In the genomic region with DNA sequence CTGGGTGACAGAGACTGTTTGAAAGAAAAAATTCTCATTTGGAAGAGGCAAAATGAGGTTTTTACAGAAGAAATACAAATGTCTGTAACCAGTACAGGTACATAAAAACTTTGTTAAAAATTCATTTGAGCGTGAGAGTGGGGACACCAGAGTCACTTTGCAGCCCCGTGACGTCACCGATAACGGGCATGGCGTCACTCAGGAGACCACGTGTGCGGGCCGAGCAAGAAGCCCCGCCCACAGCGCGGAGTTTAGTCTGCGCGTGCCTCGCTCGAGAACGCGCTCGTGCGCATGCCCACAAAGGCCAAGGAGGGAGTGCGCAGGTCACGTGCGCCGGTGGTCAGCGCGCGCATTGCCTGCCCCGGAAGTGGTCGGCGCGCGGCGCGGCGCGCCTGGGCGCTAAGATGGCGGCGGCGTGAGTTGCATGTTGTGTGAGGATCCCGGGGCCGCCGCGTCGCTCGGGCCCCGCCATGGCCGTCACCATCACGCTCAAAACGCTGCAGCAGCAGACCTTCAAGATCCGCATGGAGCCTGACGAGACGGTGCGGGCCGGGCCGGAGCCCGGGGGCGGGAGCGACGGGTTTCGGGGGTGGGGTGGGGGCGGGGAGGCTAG, we compare ENCODE assay signal across 1 cellular context.
TF ChIP-seq lines count a peak whose summit lies in the region.

A gene (plus strand): TSS at position 384 of the 613 bp plus-strand sequence. CDS start 87 bp downstream, at position 471.

TF ChIP-seq in WTC11, 78 proteins besides CTCF, POLR2A, EP300 and RAD21 (continued from another document and continues in another):
- TF ChIP-seq, protein P1, sequence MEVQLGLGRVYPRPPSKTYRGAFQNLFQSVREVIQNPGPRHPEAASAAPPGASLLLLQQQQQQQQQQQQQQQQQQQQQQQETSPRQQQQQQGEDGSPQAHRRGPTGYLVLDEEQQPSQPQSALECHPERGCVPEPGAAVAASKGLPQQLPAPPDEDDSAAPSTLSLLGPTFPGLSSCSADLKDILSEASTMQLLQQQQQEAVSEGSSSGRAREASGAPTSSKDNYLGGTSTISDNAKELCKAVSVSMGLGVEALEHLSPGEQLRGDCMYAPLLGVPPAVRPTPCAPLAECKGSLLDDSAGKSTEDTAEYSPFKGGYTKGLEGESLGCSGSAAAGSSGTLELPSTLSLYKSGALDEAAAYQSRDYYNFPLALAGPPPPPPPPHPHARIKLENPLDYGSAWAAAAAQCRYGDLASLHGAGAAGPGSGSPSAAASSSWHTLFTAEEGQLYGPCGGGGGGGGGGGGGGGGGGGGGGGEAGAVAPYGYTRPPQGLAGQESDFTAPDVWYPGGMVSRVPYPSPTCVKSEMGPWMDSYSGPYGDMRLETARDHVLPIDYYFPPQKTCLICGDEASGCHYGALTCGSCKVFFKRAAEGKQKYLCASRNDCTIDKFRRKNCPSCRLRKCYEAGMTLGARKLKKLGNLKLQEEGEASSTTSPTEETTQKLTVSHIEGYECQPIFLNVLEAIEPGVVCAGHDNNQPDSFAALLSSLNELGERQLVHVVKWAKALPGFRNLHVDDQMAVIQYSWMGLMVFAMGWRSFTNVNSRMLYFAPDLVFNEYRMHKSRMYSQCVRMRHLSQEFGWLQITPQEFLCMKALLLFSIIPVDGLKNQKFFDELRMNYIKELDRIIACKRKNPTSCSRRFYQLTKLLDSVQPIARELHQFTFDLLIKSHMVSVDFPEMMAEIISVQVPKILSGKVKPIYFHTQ (CRISPR knock-in tag; IDR thresholded peaks at IDR 0.05) = peak; percentile 96
- TF ChIP-seq ZBTB21 (CRISPR knock-in tag; IDR thresholded peaks at IDR 0.05; ENCODE audit: borderline replicate concordance) (peak; percentile 100), NR2C2 (CRISPR knock-in tag; IDR thresholded peaks at IDR 0.05) (peak; percentile 95), GABPB1 (CRISPR knock-in tag; IDR thresholded peaks at IDR 0.05) (peak; percentile 93), PRRX2 (CRISPR knock-in tag; IDR thresholded peaks at IDR 0.05) (peak; percentile 96), ZNF138 (CRISPR knock-in tag; conservative IDR thresholded peaks at IDR 0.05) (no peak), GRHL2 (CRISPR knock-in tag; IDR thresholded peaks at IDR 0.05; ENCODE audit: insufficient replicate concordance, severe bottlenecking) (no peak), ZNF121 (CRISPR knock-in tag; IDR thresholded peaks at IDR 0.05) (no peak), GTF2I (CRISPR knock-in tag; conservative IDR thresholded peaks at IDR 0.05) (no peak), ZNF263 (CRISPR knock-in tag; IDR thresholded peaks at IDR 0.05; ENCODE audit: low read depth) (no peak), ETV6 (CRISPR knock-in tag; IDR thresholded peaks at IDR 0.05) (peak; percentile 85), TEAD1 (CRISPR knock-in tag; IDR thresholded peaks at IDR 0.05) (peak; percentile 20; the same call in 1 of the 2 replicates), NFE2L1 (CRISPR knock-in tag; IDR thresholded peaks at IDR 0.05) (peak; percentile 92), TP53 (CRISPR knock-in tag; IDR thresholded peaks at IDR 0.05) (no peak), IRF2 (CRISPR knock-in tag; IDR thresholded peaks at IDR 0.05; ENCODE audit: borderline replicate concordance, low read depth) (no peak), ZNF671 (CRISPR knock-in tag; IDR thresholded peaks at IDR 0.05) (peak; percentile 97), RELA (CRISPR knock-in tag; IDR thresholded peaks at IDR 0.05; ENCODE audit: borderline replicate concordance) (no peak), MXD4 (CRISPR knock-in tag; IDR thresholded peaks at IDR 0.05; ENCODE audit: borderline replicate concordance) (no peak), ATF1 (CRISPR knock-in tag; IDR thresholded peaks at IDR 0.05) (no peak)
- TF ChIP-seq, protein P2, sequence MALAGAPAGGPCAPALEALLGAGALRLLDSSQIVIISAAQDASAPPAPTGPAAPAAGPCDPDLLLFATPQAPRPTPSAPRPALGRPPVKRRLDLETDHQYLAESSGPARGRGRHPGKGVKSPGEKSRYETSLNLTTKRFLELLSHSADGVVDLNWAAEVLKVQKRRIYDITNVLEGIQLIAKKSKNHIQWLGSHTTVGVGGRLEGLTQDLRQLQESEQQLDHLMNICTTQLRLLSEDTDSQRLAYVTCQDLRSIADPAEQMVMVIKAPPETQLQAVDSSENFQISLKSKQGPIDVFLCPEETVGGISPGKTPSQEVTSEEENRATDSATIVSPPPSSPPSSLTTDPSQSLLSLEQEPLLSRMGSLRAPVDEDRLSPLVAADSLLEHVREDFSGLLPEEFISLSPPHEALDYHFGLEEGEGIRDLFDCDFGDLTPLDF (CRISPR knock-in tag; IDR thresholded peaks at IDR 0.05) = peak; percentile 53; the same call in 1 of the 2 replicates
- TF ChIP-seq, protein P3, sequence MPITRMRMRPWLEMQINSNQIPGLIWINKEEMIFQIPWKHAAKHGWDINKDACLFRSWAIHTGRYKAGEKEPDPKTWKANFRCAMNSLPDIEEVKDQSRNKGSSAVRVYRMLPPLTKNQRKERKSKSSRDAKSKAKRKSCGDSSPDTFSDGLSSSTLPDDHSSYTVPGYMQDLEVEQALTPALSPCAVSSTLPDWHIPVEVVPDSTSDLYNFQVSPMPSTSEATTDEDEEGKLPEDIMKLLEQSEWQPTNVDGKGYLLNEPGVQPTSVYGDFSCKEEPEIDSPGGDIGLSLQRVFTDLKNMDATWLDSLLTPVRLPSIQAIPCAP (CRISPR knock-in tag; IDR thresholded peaks at IDR 0.05) = peak; percentile 78
- TF ChIP-seq, protein P4, sequence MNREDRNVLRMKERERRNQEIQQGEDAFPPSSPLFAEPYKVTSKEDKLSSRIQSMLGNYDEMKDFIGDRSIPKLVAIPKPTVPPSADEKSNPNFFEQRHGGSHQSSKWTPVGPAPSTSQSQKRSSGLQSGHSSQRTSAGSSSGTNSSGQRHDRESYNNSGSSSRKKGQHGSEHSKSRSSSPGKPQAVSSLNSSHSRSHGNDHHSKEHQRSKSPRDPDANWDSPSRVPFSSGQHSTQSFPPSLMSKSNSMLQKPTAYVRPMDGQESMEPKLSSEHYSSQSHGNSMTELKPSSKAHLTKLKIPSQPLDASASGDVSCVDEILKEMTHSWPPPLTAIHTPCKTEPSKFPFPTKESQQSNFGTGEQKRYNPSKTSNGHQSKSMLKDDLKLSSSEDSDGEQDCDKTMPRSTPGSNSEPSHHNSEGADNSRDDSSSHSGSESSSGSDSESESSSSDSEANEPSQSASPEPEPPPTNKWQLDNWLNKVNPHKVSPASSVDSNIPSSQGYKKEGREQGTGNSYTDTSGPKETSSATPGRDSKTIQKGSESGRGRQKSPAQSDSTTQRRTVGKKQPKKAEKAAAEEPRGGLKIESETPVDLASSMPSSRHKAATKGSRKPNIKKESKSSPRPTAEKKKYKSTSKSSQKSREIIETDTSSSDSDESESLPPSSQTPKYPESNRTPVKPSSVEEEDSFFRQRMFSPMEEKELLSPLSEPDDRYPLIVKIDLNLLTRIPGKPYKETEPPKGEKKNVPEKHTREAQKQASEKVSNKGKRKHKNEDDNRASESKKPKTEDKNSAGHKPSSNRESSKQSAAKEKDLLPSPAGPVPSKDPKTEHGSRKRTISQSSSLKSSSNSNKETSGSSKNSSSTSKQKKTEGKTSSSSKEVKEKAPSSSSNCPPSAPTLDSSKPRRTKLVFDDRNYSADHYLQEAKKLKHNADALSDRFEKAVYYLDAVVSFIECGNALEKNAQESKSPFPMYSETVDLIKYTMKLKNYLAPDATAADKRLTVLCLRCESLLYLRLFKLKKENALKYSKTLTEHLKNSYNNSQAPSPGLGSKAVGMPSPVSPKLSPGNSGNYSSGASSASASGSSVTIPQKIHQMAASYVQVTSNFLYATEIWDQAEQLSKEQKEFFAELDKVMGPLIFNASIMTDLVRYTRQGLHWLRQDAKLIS (CRISPR knock-in tag; IDR thresholded peaks at IDR 0.05; ENCODE audit: borderline replicate concordance) = no peak
- TF ChIP-seq, protein P5, sequence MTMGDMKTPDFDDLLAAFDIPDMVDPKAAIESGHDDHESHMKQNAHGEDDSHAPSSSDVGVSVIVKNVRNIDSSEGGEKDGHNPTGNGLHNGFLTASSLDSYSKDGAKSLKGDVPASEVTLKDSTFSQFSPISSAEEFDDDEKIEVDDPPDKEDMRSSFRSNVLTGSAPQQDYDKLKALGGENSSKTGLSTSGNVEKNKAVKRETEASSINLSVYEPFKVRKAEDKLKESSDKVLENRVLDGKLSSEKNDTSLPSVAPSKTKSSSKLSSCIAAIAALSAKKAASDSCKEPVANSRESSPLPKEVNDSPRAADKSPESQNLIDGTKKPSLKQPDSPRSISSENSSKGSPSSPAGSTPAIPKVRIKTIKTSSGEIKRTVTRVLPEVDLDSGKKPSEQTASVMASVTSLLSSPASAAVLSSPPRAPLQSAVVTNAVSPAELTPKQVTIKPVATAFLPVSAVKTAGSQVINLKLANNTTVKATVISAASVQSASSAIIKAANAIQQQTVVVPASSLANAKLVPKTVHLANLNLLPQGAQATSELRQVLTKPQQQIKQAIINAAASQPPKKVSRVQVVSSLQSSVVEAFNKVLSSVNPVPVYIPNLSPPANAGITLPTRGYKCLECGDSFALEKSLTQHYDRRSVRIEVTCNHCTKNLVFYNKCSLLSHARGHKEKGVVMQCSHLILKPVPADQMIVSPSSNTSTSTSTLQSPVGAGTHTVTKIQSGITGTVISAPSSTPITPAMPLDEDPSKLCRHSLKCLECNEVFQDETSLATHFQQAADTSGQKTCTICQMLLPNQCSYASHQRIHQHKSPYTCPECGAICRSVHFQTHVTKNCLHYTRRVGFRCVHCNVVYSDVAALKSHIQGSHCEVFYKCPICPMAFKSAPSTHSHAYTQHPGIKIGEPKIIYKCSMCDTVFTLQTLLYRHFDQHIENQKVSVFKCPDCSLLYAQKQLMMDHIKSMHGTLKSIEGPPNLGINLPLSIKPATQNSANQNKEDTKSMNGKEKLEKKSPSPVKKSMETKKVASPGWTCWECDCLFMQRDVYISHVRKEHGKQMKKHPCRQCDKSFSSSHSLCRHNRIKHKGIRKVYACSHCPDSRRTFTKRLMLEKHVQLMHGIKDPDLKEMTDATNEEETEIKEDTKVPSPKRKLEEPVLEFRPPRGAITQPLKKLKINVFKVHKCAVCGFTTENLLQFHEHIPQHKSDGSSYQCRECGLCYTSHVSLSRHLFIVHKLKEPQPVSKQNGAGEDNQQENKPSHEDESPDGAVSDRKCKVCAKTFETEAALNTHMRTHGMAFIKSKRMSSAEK (CRISPR knock-in tag; IDR thresholded peaks at IDR 0.05; ENCODE audit: borderline replicate concordance) = peak; percentile 93; the same call in 1 of the 2 replicates
- TF ChIP-seq, protein P6, sequence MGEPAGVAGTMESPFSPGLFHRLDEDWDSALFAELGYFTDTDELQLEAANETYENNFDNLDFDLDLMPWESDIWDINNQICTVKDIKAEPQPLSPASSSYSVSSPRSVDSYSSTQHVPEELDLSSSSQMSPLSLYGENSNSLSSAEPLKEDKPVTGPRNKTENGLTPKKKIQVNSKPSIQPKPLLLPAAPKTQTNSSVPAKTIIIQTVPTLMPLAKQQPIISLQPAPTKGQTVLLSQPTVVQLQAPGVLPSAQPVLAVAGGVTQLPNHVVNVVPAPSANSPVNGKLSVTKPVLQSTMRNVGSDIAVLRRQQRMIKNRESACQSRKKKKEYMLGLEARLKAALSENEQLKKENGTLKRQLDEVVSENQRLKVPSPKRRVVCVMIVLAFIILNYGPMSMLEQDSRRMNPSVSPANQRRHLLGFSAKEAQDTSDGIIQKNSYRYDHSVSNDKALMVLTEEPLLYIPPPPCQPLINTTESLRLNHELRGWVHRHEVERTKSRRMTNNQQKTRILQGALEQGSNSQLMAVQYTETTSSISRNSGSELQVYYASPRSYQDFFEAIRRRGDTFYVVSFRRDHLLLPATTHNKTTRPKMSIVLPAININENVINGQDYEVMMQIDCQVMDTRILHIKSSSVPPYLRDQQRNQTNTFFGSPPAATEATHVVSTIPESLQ (CRISPR knock-in tag; IDR thresholded peaks at IDR 0.05) = no peak
- TF ChIP-seq, protein P7, sequence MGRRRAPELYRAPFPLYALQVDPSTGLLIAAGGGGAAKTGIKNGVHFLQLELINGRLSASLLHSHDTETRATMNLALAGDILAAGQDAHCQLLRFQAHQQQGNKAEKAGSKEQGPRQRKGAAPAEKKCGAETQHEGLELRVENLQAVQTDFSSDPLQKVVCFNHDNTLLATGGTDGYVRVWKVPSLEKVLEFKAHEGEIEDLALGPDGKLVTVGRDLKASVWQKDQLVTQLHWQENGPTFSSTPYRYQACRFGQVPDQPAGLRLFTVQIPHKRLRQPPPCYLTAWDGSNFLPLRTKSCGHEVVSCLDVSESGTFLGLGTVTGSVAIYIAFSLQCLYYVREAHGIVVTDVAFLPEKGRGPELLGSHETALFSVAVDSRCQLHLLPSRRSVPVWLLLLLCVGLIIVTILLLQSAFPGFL (CRISPR knock-in tag; IDR thresholded peaks at IDR 0.05; ENCODE audit: borderline replicate concordance) = no peak
- TF ChIP-seq, protein P8, sequence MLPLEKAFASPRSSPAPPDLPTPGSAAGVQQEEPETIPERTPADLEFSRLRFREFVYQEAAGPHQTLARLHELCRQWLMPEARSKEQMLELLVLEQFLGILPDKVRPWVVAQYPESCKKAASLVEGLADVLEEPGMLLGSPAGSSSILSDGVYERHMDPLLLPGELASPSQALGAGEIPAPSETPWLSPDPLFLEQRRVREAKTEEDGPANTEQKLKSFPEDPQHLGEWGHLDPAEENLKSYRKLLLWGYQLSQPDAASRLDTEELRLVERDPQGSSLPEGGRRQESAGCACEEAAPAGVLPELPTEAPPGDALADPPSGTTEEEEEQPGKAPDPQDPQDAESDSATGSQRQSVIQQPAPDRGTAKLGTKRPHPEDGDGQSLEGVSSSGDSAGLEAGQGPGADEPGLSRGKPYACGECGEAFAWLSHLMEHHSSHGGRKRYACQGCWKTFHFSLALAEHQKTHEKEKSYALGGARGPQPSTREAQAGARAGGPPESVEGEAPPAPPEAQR (CRISPR knock-in tag; IDR thresholded peaks at IDR 0.05) = no peak
- TF ChIP-seq, protein P9, sequence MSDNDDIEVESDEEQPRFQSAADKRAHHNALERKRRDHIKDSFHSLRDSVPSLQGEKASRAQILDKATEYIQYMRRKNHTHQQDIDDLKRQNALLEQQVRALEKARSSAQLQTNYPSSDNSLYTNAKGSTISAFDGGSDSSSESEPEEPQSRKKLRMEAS (CRISPR knock-in tag; IDR thresholded peaks at IDR 0.05) = peak; percentile 96
- TF ChIP-seq, protein P10, sequence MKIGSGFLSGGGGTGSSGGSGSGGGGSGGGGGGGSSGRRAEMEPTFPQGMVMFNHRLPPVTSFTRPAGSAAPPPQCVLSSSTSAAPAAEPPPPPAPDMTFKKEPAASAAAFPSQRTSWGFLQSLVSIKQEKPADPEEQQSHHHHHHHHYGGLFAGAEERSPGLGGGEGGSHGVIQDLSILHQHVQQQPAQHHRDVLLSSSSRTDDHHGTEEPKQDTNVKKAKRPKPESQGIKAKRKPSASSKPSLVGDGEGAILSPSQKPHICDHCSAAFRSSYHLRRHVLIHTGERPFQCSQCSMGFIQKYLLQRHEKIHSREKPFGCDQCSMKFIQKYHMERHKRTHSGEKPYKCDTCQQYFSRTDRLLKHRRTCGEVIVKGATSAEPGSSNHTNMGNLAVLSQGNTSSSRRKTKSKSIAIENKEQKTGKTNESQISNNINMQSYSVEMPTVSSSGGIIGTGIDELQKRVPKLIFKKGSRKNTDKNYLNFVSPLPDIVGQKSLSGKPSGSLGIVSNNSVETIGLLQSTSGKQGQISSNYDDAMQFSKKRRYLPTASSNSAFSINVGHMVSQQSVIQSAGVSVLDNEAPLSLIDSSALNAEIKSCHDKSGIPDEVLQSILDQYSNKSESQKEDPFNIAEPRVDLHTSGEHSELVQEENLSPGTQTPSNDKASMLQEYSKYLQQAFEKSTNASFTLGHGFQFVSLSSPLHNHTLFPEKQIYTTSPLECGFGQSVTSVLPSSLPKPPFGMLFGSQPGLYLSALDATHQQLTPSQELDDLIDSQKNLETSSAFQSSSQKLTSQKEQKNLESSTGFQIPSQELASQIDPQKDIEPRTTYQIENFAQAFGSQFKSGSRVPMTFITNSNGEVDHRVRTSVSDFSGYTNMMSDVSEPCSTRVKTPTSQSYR (CRISPR knock-in tag; IDR thresholded peaks at IDR 0.05) = peak; percentile 91
